Comparison of ENCODE assay signal across 16 cellular contexts in genomic region chr10:69457771-69458237, GRCh38. TPM values are rescaled to one million over a fixed set of nuclear protein-coding genes. Genes with fewer than 3 reads are reported as not detected.
A peak's percentile ranks its signal among the peaks of the same experiment; 100 is the strongest.
DNase-seq lines count a peak whose midpoint lies in the region; ATAC-seq and TF ChIP-seq lines count a peak whose summit lies in the region.
"Had no signal": no experiment of that assay in that cellular context is flagged by ENCODE, and none has a peak within 500 bp of the region (broad histone marks: within the 10 kb centered on the region; RNA-seq: fewer than 3 reads in every experiment).

No MANE protein-coding gene starts in this region.

- BruUV-seq in mammary epithelial cell (replicated peaks; lab: Mats Ljungman, UMichigan) = no TSS peak

- no peaks in the 10 kb centered on the region for H4K20me1 ChIP-seq in mammary epithelial cell (ENCODE audit: insufficient read depth, low read length)

- intact Hi-C loops in breast epithelium (cut with DNase I; ENCODE audit: low total_unique reads) = no loop called here
- intact Hi-C loops in mammary epithelial cell (cut with micrococcal nuclease) = no loop called here

- H3K36me3 ChIP-seq in breast epithelium (no peaks in the 10 kb centered on the region), mammary epithelial cell (ENCODE audit: insufficient read depth, low read length) (no peaks in the 10 kb centered on the region), mucosa of stomach (ENCODE audit: control insufficient read depth, insufficient read depth, low read length) (no peaks in the 10 kb centered on the region), upper lobe of left lung (no peaks in the 10 kb centered on the region)
- H3K36me3 ChIP-seq: HAP-1, SJCRH30, suprapubic skin had no signal

- TF ChIP-seq CTCF in breast epithelium (IDR thresholded peaks at IDR 0.05) (no peak), mammary epithelial cell (conservative IDR thresholded peaks at IDR 0.05 in 1 of 2, IDR thresholded peaks at IDR 0.05 in 1 of 2; ENCODE audit: extremely low read depth in 1 of 2, insufficient read depth in 1 of 2, low read depth in 1 of 2, low read length in 2 of 2) (no peak), upper lobe of left lung (IDR thresholded peaks at IDR 0.05) (no peak)

- H3K4me2 ChIP-seq in mammary epithelial cell (ENCODE audit: insufficient read depth, low read depth, low read length) = no peak overlapping the region

- H3K9ac ChIP-seq in mammary epithelial cell (ENCODE audit: insufficient read depth, low read length) (no peak overlapping the region), mucosa of stomach (ENCODE audit: low read length) (peak overlapping the region; percentile 42)

- ATAC-seq in upper lobe of left lung (ENCODE audit: low FRiP score in 2 of 2) (peak in 1 of 2 donors; percentile 31), left lobe of liver (no peak)

- dilution Hi-C loops in mammary epithelial cell (cut with HindIII; ENCODE audit: low sequenced_read_pairs) = no loop called here

- 81% methylated on average over 5 of the region's 5 CpGs for WGBS in mammary epithelial cell (ENCODE audit: low coverage, missing lambda C conversion rate)
- WGBS in upper lobe of left lung, 2 donors = 54 to 69% methylated on average over 4 to 5 of the region's 5 CpGs

- H3K9me3 ChIP-seq in breast epithelium = no peaks in the 10 kb centered on the region
- H3K9me3 ChIP-seq in mammary epithelial cell (replicated peaks; ENCODE audit: insufficient read depth, low read length) = no peaks in the 10 kb centered on the region
- no peaks in the 10 kb centered on the region for H3K9me3 ChIP-seq in mucosa of stomach (ENCODE audit: control insufficient read depth, low read length)
- no peaks in the 10 kb centered on the region for H3K9me3 ChIP-seq in upper lobe of left lung
- H3K9me3 ChIP-seq: HAP-1, SJCRH30, suprapubic skin had no signal

- TF ChIP-seq POLR2A in breast epithelium (IDR thresholded peaks at IDR 0.05) (no peak), upper lobe of left lung (IDR thresholded peaks at IDR 0.05) (no peak)

- DNase-seq in breast epithelium (ENCODE audit: low spot score in 2 of 2) (no peak), mammary epithelial cell (no peak), caudate nucleus (lab: John Stamatoyannopoulos, UW) (no peak), upper lobe of left lung (no peak), NCI-H2081 (lab: John Stamatoyannopoulos, UW) (no peak), left lobe of liver (ENCODE audit: low spot score) (no peak)
- DNase-seq in activated naive CD4-positive, alpha-beta T cell (lab: John Stamatoyannopoulos, UW) = no peak
- DNase-seq: activated CD8-positive, alpha-beta memory T cell treated with anti-CD3 and anti-CD28 coated beads, Interleukin-2, amount 50 U/mL, for 48 hours; DMS 273 treated with DMSO at 0.1 percent for 48 hours; effector CD4-positive, alpha-beta T cell; NCI-H1105; SJCRH30 had no signal

- H3K4me1 ChIP-seq in breast epithelium = peaks cover 0 to 12% of the 10 kb centered on the region in 2 donors
- H3K4me1 ChIP-seq in mammary epithelial cell (ENCODE audit: insufficient read depth, low read length) = no peaks in the 10 kb centered on the region
- peaks cover 85% of the 10 kb centered on the region for H3K4me1 ChIP-seq in mucosa of stomach (ENCODE audit: control insufficient read depth, insufficient read depth, low read length)
- peaks cover 27 to 67% (median 42%) of the 10 kb centered on the region in 4 donors for H3K4me1 ChIP-seq in upper lobe of left lung
- H3K4me1 ChIP-seq: HAP-1 had no signal

- no peak for TF ChIP-seq EP300 in upper lobe of left lung (IDR thresholded peaks at IDR 0.05)

- H3K4me3 ChIP-seq in breast epithelium = no peak overlapping the region
- no peak overlapping the region for H3K4me3 ChIP-seq in mammary epithelial cell (replicated peaks in 1 of 3; ENCODE audit: insufficient read depth in 1 of 3, low read depth in 2 of 3, low read length in 3 of 3)
- no peak overlapping the region for H3K4me3 ChIP-seq in mucosa of stomach (ENCODE audit: low read length)
- H3K4me3 ChIP-seq in upper lobe of left lung = no peak overlapping the region
- H3K4me3 ChIP-seq: HAP-1, SJCRH30, suprapubic skin had no signal

- H3K27me3 ChIP-seq in breast epithelium (no peaks in the 10 kb centered on the region), mammary epithelial cell (ENCODE audit: insufficient read depth, low read length) (no peaks in the 10 kb centered on the region), mucosa of stomach (ENCODE audit: control insufficient read depth, insufficient read depth, low read length) (no peaks in the 10 kb centered on the region), upper lobe of left lung (no peaks in the 10 kb centered on the region)
- H3K27me3 ChIP-seq: SJCRH30, suprapubic skin had no signal

- in situ Hi-C loops in mammary epithelial cell (cut with MboI; ENCODE audit: low sequenced_read_pairs in 2 of 2) = no loop called here

- no peaks in the 10 kb centered on the region for H3K79me2 ChIP-seq in mammary epithelial cell (ENCODE audit: insufficient read depth, low read length)

- CTCF ChIA-PET in mammary epithelial cell (lab: Charles Lee; ENCODE audit: low non-redundant PET) = no interaction called here

- H3K27ac ChIP-seq in breast epithelium (peak overlapping the region; percentile 74 to 75), mammary epithelial cell (ENCODE audit: insufficient read depth, low read depth, low read length) (no peak overlapping the region), caudate nucleus (ENCODE audit: low read depth, low read length) (peak overlapping the region; percentile 84), upper lobe of left lung (peak overlapping the region; percentile 60 to 79 (median 70))
- H3K27ac ChIP-seq: suprapubic skin had no signal

- H2AFZ ChIP-seq in mammary epithelial cell (ENCODE audit: low read depth, low read length) = no peak overlapping the region

RNA-seq across cellular contexts. Expression of gene TSPAN15, which starts 6.5 kb away (rescaled TPM):
- total RNA-seq in breast epithelium = 10 to 100 TPM; 53.3 to 89.5 (median 65.0) TPM
- total RNA-seq in mammary epithelial cell = 1 to 10 TPM in 1 of 2 donors, under 1 TPM in 1; 0.64 to 1.5 TPM
- 1.8 TPM for polyA plus RNA-seq in mammary epithelial cell
- polyA minus RNA-seq in mammary epithelial cell = not detected
- 10 to 100 TPM; 19.9 to 69.5 (median 63.0) TPM for total RNA-seq in upper lobe of left lung
- total RNA-seq in left lobe of liver = 3.8 TPM

RNA-seq across cellular contexts. Expression of gene TACR2, which starts 41.1 kb away (rescaled TPM):
- total RNA-seq in breast epithelium (1 to 10 TPM in 1 of 3 donors, under 1 TPM in 2; 0.66 to 3.2 (median 0.73) TPM), mammary epithelial cell (not detected), upper lobe of left lung (1 to 10 TPM in 2 of 6 donors, under 1 TPM in 1, not detected in 3; 0.94 to 1.4 (median 1.2) TPM), left lobe of liver (not detected)
- polyA plus RNA-seq in mammary epithelial cell = 0.08 TPM
- polyA minus RNA-seq in mammary epithelial cell = not detected
- total RNA-seq: mononuclear cell had no signal
